In genomic region chr1:53639251-53639721, GRCh38 we compare ENCODE assay signal across 13 cellular contexts.
DNase-seq lines count a peak whose midpoint lies in the region; ATAC-seq and FAIRE-seq lines count a peak whose summit lies in the region.
"Had no signal": no experiment of that assay in that cellular context is flagged by ENCODE, and none has a peak within 500 bp of the region (broad histone marks: within the 10 kb centered on the region; RNA-seq: fewer than 3 reads in every experiment).

No MANE protein-coding gene starts in this region.

- peak overlapping the region; percentile 44 for H3K4me2 ChIP-seq in mesenchymal stem cell (ENCODE audit: low read length, poor library complexity, severe bottlenecking)

- H3K14ac ChIP-seq in mesenchymal stem cell (ENCODE audit: low read length in 2 of 2) = no peak overlapping the region

- no peak overlapping the region for H4K91ac ChIP-seq in mesenchymal stem cell (ENCODE audit: low read length)

- no peak overlapping the region for H3K4ac ChIP-seq in mesenchymal stem cell (ENCODE audit: low read depth in 1 of 2, low read length in 2 of 2)

- H2BK5ac ChIP-seq in mesenchymal stem cell (ENCODE audit: low read depth, low read length, poor library complexity, severe bottlenecking) = no peak overlapping the region

- H3K23ac ChIP-seq in mesenchymal stem cell (ENCODE audit: low read length in 2 of 2) = no peak overlapping the region

- H3K27me3 ChIP-seq in mesenchymal stem cell (ENCODE audit: control insufficient read depth in 1 of 2, insufficient read depth in 1 of 2, low read length in 2 of 2) = peaks cover 0 to 60% of the 10 kb centered on the region in 2 experiments
- H3K27me3 ChIP-seq: breast epithelium, heart left ventricle, ovary had no signal

- WGBS in mesenchymal stem cell = 65% methylated on average over 16 of the region's 16 CpGs

- no peak overlapping the region for H3K9ac ChIP-seq in mesenchymal stem cell (ENCODE audit: low read length)

- no peak overlapping the region for H2BK15ac ChIP-seq in mesenchymal stem cell (ENCODE audit: low read depth, poor library complexity, severe bottlenecking)

- no peaks in the 10 kb centered on the region for H3K9me3 Mint-ChIP-seq in activated naive CD8-positive, alpha-beta T cell treated with anti-CD3 and anti-CD28 coated beads, Interleukin-2, amount 10 ng/mL, durations not matched to agents 7 days and 5 days
- H3K9me3 Mint-ChIP-seq: activated CD4-positive, alpha-beta T cell treated with anti-CD3 and anti-CD28 coated beads, Interleukin-2, amount 10 ng/mL, durations not matched to agents 7 days and 5 days had no signal

- no peak overlapping the region for H3K27ac ChIP-seq in mesenchymal stem cell (ENCODE audit: low read length, poor library complexity, severe bottlenecking)
- H3K27ac ChIP-seq: breast epithelium, heart left ventricle, ovary had no signal

- no peak for ATAC-seq in activated naive CD8-positive, alpha-beta T cell treated with anti-CD3 and anti-CD28 coated beads, Interleukin-2, amount 10 ng/mL, durations not matched to agents 7 days and 5 days (ENCODE audit: low read depth)
- ATAC-seq: heart left ventricle had no signal

- H2AFZ ChIP-seq in mesenchymal stem cell (ENCODE audit: low read depth, low read length) = no peak overlapping the region

- H3K4me3 Mint-ChIP-seq in activated naive CD8-positive, alpha-beta T cell treated with anti-CD3 and anti-CD28 coated beads, Interleukin-2, amount 10 ng/mL, durations not matched to agents 7 days and 5 days = no peak overlapping the region
- H3K4me3 Mint-ChIP-seq: activated CD4-positive, alpha-beta T cell treated with anti-CD3 and anti-CD28 coated beads, Interleukin-2, amount 10 ng/mL, durations not matched to agents 7 days and 5 days had no signal

- peaks cover 6% of the 10 kb centered on the region for H3K27me3 Mint-ChIP-seq in activated naive CD8-positive, alpha-beta T cell treated with anti-CD3 and anti-CD28 coated beads, Interleukin-2, amount 10 ng/mL, durations not matched to agents 7 days and 5 days
- H3K27me3 Mint-ChIP-seq: activated CD4-positive, alpha-beta T cell treated with anti-CD3 and anti-CD28 coated beads, Interleukin-2, amount 10 ng/mL, durations not matched to agents 7 days and 5 days had no signal

- no peaks in the 10 kb centered on the region for H3K9me3 ChIP-seq in mesenchymal stem cell (ENCODE audit: control insufficient read depth, low read length)
- H3K9me3 ChIP-seq: breast epithelium, Caco-2, heart left ventricle, ovary had no signal

- POLR2A ChIA-PET in activated naive CD8-positive, alpha-beta T cell treated with anti-CD3 and anti-CD28 coated beads, Interleukin-2, amount 10 ng/mL, durations not matched to agents 7 days and 5 days (lab: Charles Lee) = no interaction called here

- H3K27ac Mint-ChIP-seq in activated naive CD8-positive, alpha-beta T cell treated with anti-CD3 and anti-CD28 coated beads, Interleukin-2, amount 10 ng/mL, durations not matched to agents 7 days and 5 days = no peak overlapping the region
- H3K27ac Mint-ChIP-seq: activated CD4-positive, alpha-beta T cell treated with anti-CD3 and anti-CD28 coated beads, Interleukin-2, amount 10 ng/mL, durations not matched to agents 7 days and 5 days had no signal

- H3K79me1 ChIP-seq in mesenchymal stem cell (replicated peaks; ENCODE audit: low read length, poor library complexity, severe bottlenecking) = peaks cover 56% of the 10 kb centered on the region

- no peaks in the 10 kb centered on the region for H3K4me1 Mint-ChIP-seq in activated naive CD8-positive, alpha-beta T cell treated with anti-CD3 and anti-CD28 coated beads, Interleukin-2, amount 10 ng/mL, durations not matched to agents 7 days and 5 days
- H3K4me1 Mint-ChIP-seq: activated CD4-positive, alpha-beta T cell treated with anti-CD3 and anti-CD28 coated beads, Interleukin-2, amount 10 ng/mL, durations not matched to agents 7 days and 5 days had no signal

- H2AK5ac ChIP-seq in mesenchymal stem cell (ENCODE audit: low read length, severe bottlenecking) = no peak overlapping the region

- no peak overlapping the region for H2BK120ac ChIP-seq in mesenchymal stem cell (ENCODE audit: low read depth, low read length)

- H2BK12ac ChIP-seq in mesenchymal stem cell (ENCODE audit: low read length in 2 of 2) = no peak overlapping the region

- H3K18ac ChIP-seq in mesenchymal stem cell (ENCODE audit: low read depth in 1 of 2, low read length in 2 of 2) = no peak overlapping the region

- no peak for FAIRE-seq in HTR-8/SVneo (lab: Jason Lieb, UNC)

- DNase-seq in AG08396 (ENCODE audit: low spot score) = peak; percentile 42
- DNase-seq in HTR-8/SVneo (ENCODE audit: insufficient read length, low spot score) = peak; percentile 69
- peak; percentile 19 for DNase-seq in activated naive CD8-positive, alpha-beta T cell treated with anti-CD3 and anti-CD28 coated beads, Interleukin-2, amount 10 ng/mL, durations not matched to agents 7 days and 5 days
- no peak for DNase-seq in mesenchymal stem cell
- no peak for DNase-seq in stimulated activated CD8-positive, alpha-beta memory T cell treated with anti-CD3 and anti-CD28 coated beads, Interleukin-4, amount 100 ng/mL, for 48 hours
- no peak for DNase-seq in SK-N-DZ (ENCODE audit: low spot score)
- no peak for DNase-seq in GM19240 (ENCODE audit: insufficient read length, low spot score)
- DNase-seq in occipital lobe (lab: John Stamatoyannopoulos, UW) = no peak
- DNase-seq: activated CD4-positive, alpha-beta T cell treated with anti-CD3 and anti-CD28 coated beads, Interleukin-2, amount 10 ng/mL, durations not matched to agents 7 days and 5 days had no signal

- no peak overlapping the region for H3K4me3 ChIP-seq in mesenchymal stem cell (ENCODE audit: insufficient read depth in 1 of 2, low read depth in 1 of 2, low read length in 2 of 2)
- H3K4me3 ChIP-seq: breast epithelium, heart left ventricle, ovary had no signal

- no peaks in the 10 kb centered on the region for H3K36me3 Mint-ChIP-seq in activated naive CD8-positive, alpha-beta T cell treated with anti-CD3 and anti-CD28 coated beads, Interleukin-2, amount 10 ng/mL, durations not matched to agents 7 days and 5 days

- H4K8ac ChIP-seq in mesenchymal stem cell (ENCODE audit: low read length) = no peak overlapping the region

- H3K4me1 ChIP-seq in mesenchymal stem cell (ENCODE audit: control insufficient read depth, insufficient read depth, low read depth, low read length) = peaks cover 42% of the 10 kb centered on the region
- H3K4me1 ChIP-seq: breast epithelium, Caco-2 had no signal

- peaks cover 0 to 30% of the 10 kb centered on the region in 2 experiments for H3K36me3 ChIP-seq in mesenchymal stem cell (ENCODE audit: control insufficient read depth in 1 of 2, insufficient read depth in 2 of 2, low read depth in 1 of 2, low read length in 2 of 2)
- H3K36me3 ChIP-seq: breast epithelium, heart left ventricle, ovary had no signal

Comparison
In these comparisons a context has a peak if more than half of its experiments do, and no peak if none do; other contexts are left out.
1. DNase-seq: peak in AG08396 (single experiment), HTR-8/SVneo (single experiment) and activated naive CD8-positive, alpha-beta T cell treated with anti-CD3 and anti-CD28 coated beads, Interleukin-2, amount 10 ng/mL, durations not matched to agents 7 days and 5 days (single experiment); none in mesenchymal stem cell (single experiment), stimulated activated CD8-positive, alpha-beta memory T cell treated with anti-CD3 and anti-CD28 coated beads, Interleukin-4, amount 100 ng/mL, for 48 hours (single experiment), SK-N-DZ (single experiment), GM19240 (single experiment) and occipital lobe (single experiment).